8 cellular contexts compared by ENCODE assay signal in the genomic region with DNA sequence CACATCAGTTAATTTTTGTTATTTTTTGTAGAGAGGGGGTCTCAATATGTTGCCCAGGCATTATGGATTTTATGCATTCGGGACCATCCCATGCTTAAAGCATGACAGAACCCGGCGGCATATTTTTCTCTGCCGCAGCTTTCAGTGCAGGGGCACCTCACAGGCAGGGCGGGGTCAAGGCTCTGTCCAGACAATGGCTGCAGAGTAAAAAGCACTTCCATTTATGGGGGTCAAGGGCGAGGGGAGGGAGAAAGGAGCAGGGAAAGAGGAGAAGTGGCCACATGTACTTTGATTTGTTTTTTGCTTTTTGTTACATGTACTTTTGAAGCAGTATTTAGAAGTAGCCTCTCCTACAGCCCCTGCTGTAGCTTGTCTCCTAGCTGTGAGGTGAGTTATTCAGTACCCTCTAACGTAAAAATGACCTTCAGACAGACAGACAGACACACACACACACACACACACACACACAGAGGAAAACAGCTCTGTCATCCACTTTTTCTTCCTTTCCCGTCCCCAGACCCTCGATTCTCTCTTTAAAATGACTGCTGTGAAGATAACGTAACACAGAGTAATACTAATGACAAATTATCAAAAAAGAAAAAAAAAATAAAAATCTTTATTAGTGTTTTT. TPM values are rescaled to one million over a fixed set of nuclear protein-coding genes. Genes with fewer than 3 reads are reported as not detected.
A peak's percentile ranks its signal among the peaks of the same experiment; 100 is the strongest.
DNase-seq lines count a peak whose midpoint lies in the region; ATAC-seq and TF ChIP-seq lines count a peak whose summit lies in the region.

No MANE protein-coding gene starts in this region.

- WGBS in heart left ventricle, 4 donors = 48 to 60% (median 55%) methylated on average over 10 of the region's 10 CpGs

- H3K4me1 ChIP-seq in heart left ventricle = peaks cover 0 to 34% (median 11%) of the 10 kb centered on the region in 12 donors
- peaks cover 9% of the 10 kb centered on the region for H3K4me1 ChIP-seq in skeletal muscle satellite cell (ENCODE audit: control insufficient read depth, insufficient read depth, low read length)

- peaks cover under 1% of the 10 kb centered on the region for H3K36me3 Mint-ChIP-seq in activated CD4-positive, alpha-beta memory T cell treated with anti-CD3 and anti-CD28 coated beads for 36 hours

- no peak overlapping the region for H3K27ac Mint-ChIP-seq in activated CD4-positive, alpha-beta memory T cell treated with anti-CD3 and anti-CD28 coated beads for 36 hours

- H3K9me3 ChIP-seq in heart left ventricle (no peaks in the 10 kb centered on the region), skeletal muscle satellite cell (replicated peaks; ENCODE audit: low read length) (no peaks in the 10 kb centered on the region)

- peak overlapping the region in 6 of 12 donors; percentile 50 to 79 (median 66) for H3K27ac ChIP-seq in heart left ventricle

- H3K4me3 ChIP-seq in HFF-Myc (replicated peaks; ENCODE audit: low read depth, low read length) = peak overlapping the region; percentile 61; the same call in 1 of the 2 replicates
- H3K4me3 ChIP-seq in heart left ventricle = peak overlapping the region in 10 of 12 donors; percentile 52 to 80 (median 64)
- H3K4me3 ChIP-seq in skeletal muscle satellite cell (ENCODE audit: low read length) = peak overlapping the region; percentile 88

- no peaks in the 10 kb centered on the region for H3K27me3 Mint-ChIP-seq in activated CD4-positive, alpha-beta memory T cell treated with anti-CD3 and anti-CD28 coated beads for 36 hours

- TF ChIP-seq POLR2A in heart left ventricle (IDR thresholded peaks at IDR 0.05) = no peak

- H3K9me3 Mint-ChIP-seq in activated CD4-positive, alpha-beta memory T cell treated with anti-CD3 and anti-CD28 coated beads for 36 hours = no peaks in the 10 kb centered on the region

- TF ChIP-seq CTCF in HFF-Myc (IDR thresholded peaks at IDR 0.05; ENCODE audit: low read depth, low read length, missing control alignments) = no peak
- no peak for TF ChIP-seq CTCF in heart left ventricle (IDR thresholded peaks at IDR 0.05)

- H3K36me3 ChIP-seq in heart left ventricle = peaks cover 0 to 12% (median 9%) of the 10 kb centered on the region in 9 donors
- no peaks in the 10 kb centered on the region for H3K36me3 ChIP-seq in skeletal muscle satellite cell (ENCODE audit: insufficient read depth, low read length)

- peak overlapping the region; percentile 65 for H3K9ac ChIP-seq in skeletal muscle satellite cell (ENCODE audit: low read depth, low read length)

- H3K4me3 Mint-ChIP-seq in activated CD4-positive, alpha-beta memory T cell treated with anti-CD3 and anti-CD28 coated beads for 36 hours = peak overlapping the region; percentile 54

- CTCF ChIA-PET in activated CD4-positive, alpha-beta memory T cell treated with anti-CD3 and anti-CD28 coated beads for 36 hours (lab: Charles Lee) = interaction anchor here (0.7 to 2.1 kb wide), 5 partner anchors 16 to 463 kb away, joined by 3 to 5 read pairs (median 4); a partner anchor contains a TSS

- peaks cover 18% of the 10 kb centered on the region for H3K4me1 Mint-ChIP-seq in activated CD4-positive, alpha-beta memory T cell treated with anti-CD3 and anti-CD28 coated beads for 36 hours (ENCODE audit: low read depth)

- POLR2A ChIA-PET in activated CD4-positive, alpha-beta memory T cell treated with anti-CD3 and anti-CD28 coated beads for 36 hours (lab: Charles Lee) = interaction anchor here (0.9 kb wide), 1 partner anchor 63 kb away, joined by 3 read pairs; a partner anchor contains a TSS

- H3K27me3 ChIP-seq in heart left ventricle (no peaks in the 10 kb centered on the region), skeletal muscle satellite cell (ENCODE audit: control insufficient read depth, insufficient read depth, low read length) (no peaks in the 10 kb centered on the region)

- intact Hi-C loops in activated CD4-positive, alpha-beta memory T cell treated with anti-CD3 and anti-CD28 coated beads for 36 hours (cut with micrococcal nuclease) = loop anchor here (5.0 kb wide), 1 partner anchor 35 kb away; no protein-coding TSS in a partner anchor
- intact Hi-C loops in heart left ventricle (cut with DNase I) = loop anchor here in 1 of 10 donors (10.0 kb wide), 1 partner anchor 1108 kb away; a partner anchor contains a TSS

- peak overlapping the region; percentile 94 for H3K4me2 ChIP-seq in skeletal muscle satellite cell (ENCODE audit: low read length)

- DNase-seq in HFF-Myc (ENCODE audit: extremely low read depth, low read depth) = no peak
- DNase-seq in activated CD4-positive, alpha-beta memory T cell treated with anti-CD3 and anti-CD28 coated beads for 36 hours = no peak
- no peak for DNase-seq in heart left ventricle
- DNase-seq in SW 1271 (lab: John Stamatoyannopoulos, UW) = no peak
- DNase-seq in mesenteric fat pad (ENCODE audit: low spot score) = no peak

- ATAC-seq in heart left ventricle (peak in 3 of 4 donors; percentile 11 to 34 (median 23)), HG02759 (IDR thresholded peaks at IDR 0.05; ENCODE audit: unreplicated experiment) (no peak), GM18519 (IDR thresholded peaks at IDR 0.05; ENCODE audit: low FRiP score, unreplicated experiment) (no peak)

RNA-seq across cellular contexts. Expression of a gene that starts 0.9 kb away (rescaled TPM):
- total RNA-seq in activated CD4-positive, alpha-beta memory T cell treated with anti-CD3 and anti-CD28 coated beads for 36 hours = 10 to 100 TPM; 17.9 to 24.9 TPM
- total RNA-seq in heart left ventricle = 100 to 1,000 TPM in 1 of 9 donors, 10 to 100 TPM in 8; 39.8 to 162 (median 58.0) TPM
- polyA plus RNA-seq in heart left ventricle = 10 to 100 TPM; 31.9 to 99.7 TPM
- 23.1 and 25.3 TPM in 2 replicates for total RNA-seq in skeletal muscle satellite cell (2012; rRNA removed)
- total RNA-seq in mesenteric fat pad = 99.4 TPM

RNA-seq across cellular contexts. Expression of a gene that starts 16.2 kb away (rescaled TPM):
- total RNA-seq in activated CD4-positive, alpha-beta memory T cell treated with anti-CD3 and anti-CD28 coated beads for 36 hours = 10 to 100 TPM; 16.9 TPM
- 10 to 100 TPM in 1 of 9 donors, 1 to 10 TPM in 8; 6.5 to 11.3 (median 7.8) TPM for total RNA-seq in heart left ventricle
- polyA plus RNA-seq in heart left ventricle = 1 to 10 TPM; 5.7 to 6.9 TPM
- total RNA-seq in skeletal muscle satellite cell (2012; rRNA removed) = 9.8 and 15.2 TPM in 2 replicates
- total RNA-seq in mesenteric fat pad = 9.9 TPM

Comparison
In these comparisons a context has a peak if more than half of its experiments do, and no peak if none do; other contexts are left out.
1. ATAC-seq: peak in heart left ventricle (3 of 4); none in HG02759 (single experiment) and GM18519 (single experiment).
2. Peak in every context shown above with its lines, with median percentiles within 50 percentile points of each other: H3K4me3 ChIP-seq.